In genomic region chr5:38387161-38387560, GRCh38 we compare ENCODE assay signal across 34 cellular contexts.
"Had no signal": no experiment of that assay in that cellular context is flagged by ENCODE, and none has a peak within 500 bp of the region (broad histone marks: within the 10 kb centered on the region; RNA-seq: fewer than 3 reads in every experiment).

No MANE protein-coding gene starts in this region.

- H3K36me3 Mint-ChIP-seq: activated CD4-positive, alpha-beta memory T cell treated with anti-CD3 and anti-CD28 coated beads for 36 hours; activated naive CD4-positive, alpha-beta T cell treated with anti-CD3 and anti-CD28 coated beads, Interleukin-2, amount 10 ng/mL, durations not matched to agents 7 days and 5 days; activated naive CD4-positive, alpha-beta T cell treated with anti-CD3 and anti-CD28 coated beads, Interleukin-2, amount 50 U/mL, for 24 hours; activated naive CD8-positive, alpha-beta T cell; activated naive CD8-positive, alpha-beta T cell treated with anti-CD3 and anti-CD28 coated beads, Interleukin-2, amount 10 ng/mL, durations not matched to agents 7 days and 5 days; brain had no signal

- H3K36me3 ChIP-seq: ascending aorta, cardiac muscle cell had no signal

- H3K27ac Mint-ChIP-seq: activated B cell treated with CpG ODN at 0.5 μM for 24 hours; activated CD4-positive, alpha-beta memory T cell treated with anti-CD3 and anti-CD28 coated beads for 36 hours; activated CD4-positive, alpha-beta T cell treated with anti-CD3 and anti-CD28 coated beads, Interleukin-2, amount 10 ng/mL, durations not matched to agents 24 days and 14 days; activated CD8-positive, alpha-beta T cell treated with anti-CD3 and anti-CD28 coated beads for 36 hours; activated naive CD4-positive, alpha-beta T cell treated with anti-CD3 and anti-CD28 coated beads, Interleukin-2, amount 10 ng/mL, durations not matched to agents 7 days and 5 days; activated naive CD4-positive, alpha-beta T cell treated with anti-CD3 and anti-CD28 coated beads, Interleukin-2, amount 50 U/mL, for 24 hours; activated naive CD8-positive, alpha-beta T cell; activated naive CD8-positive, alpha-beta T cell treated with anti-CD3 and anti-CD28 coated beads, Interleukin-2, amount 10 ng/mL, durations not matched to agents 7 days and 5 days; activated naive CD8-positive, alpha-beta T cell treated with anti-CD3 and anti-CD28 coated beads, Interleukin-2, amount 50 U/mL, for 24 hours; activated T-cell treated with anti-CD3 and anti-CD28 coated beads, Interleukin-2, amount 50 U/mL, for 72 hours; activated T-helper 1 cell treated with anti-CD3 and anti-CD28 coated beads, Interleukin-12 subunit alpha, Interleukin-12 subunit beta, Interleukin-2, Interleukin-4 antibody, amounts not matched to agents 30 ng/mL and 10 ng/mL and 1 ng/mL, durations not matched to agents 14 hours and 24 hours and 36 hours; activated T-helper 17 cell treated with anti-CD3 and anti-CD28 coated beads, Interleukin-2, amount 50 U/mL, for 72 hours; brain; T-helper 1 cell treated with Interleukin-12 subunit alpha and Interleukin-12 subunit beta and Interleukin-4 antibody, amounts not matched to agents 30 μg/mL and 1 μg/mL, for 36 hours; T-helper 2 cell treated with Interferon-gamma antibody and Interleukin-4, amounts not matched to agents 5 μg/mL and 100 μg/mL, for 36 hours had no signal

- ATAC-seq: activated CD8-positive, alpha-beta T cell treated with anti-CD3 and anti-CD28 coated beads for 36 hours; activated naive CD8-positive, alpha-beta T cell treated with anti-CD3 and anti-CD28 coated beads, Interleukin-2, amount 50 U/mL, for 24 hours; activated T-cell treated with anti-CD3 and anti-CD28 coated beads, Interleukin-2, amount 50 U/mL, for 4 hours; activated T-cell treated with anti-CD3 and anti-CD28 coated beads, Interleukin-2, amount 50 U/mL, for 72 hours; activated T-helper 17 cell treated with anti-CD3 and anti-CD28 coated beads, Interleukin-2, amount 50 U/mL, for 72 hours had no signal

- H3K4me3 Mint-ChIP-seq: activated B cell treated with CpG ODN at 0.5 μM for 24 hours; activated CD4-positive, alpha-beta memory T cell treated with anti-CD3 and anti-CD28 coated beads for 36 hours; activated CD4-positive, alpha-beta T cell treated with anti-CD3 and anti-CD28 coated beads, Interleukin-2, amount 10 ng/mL, durations not matched to agents 24 days and 14 days; activated CD8-positive, alpha-beta T cell treated with anti-CD3 and anti-CD28 coated beads for 36 hours; activated naive CD4-positive, alpha-beta T cell treated with anti-CD3 and anti-CD28 coated beads, Interleukin-2, amount 10 ng/mL, durations not matched to agents 7 days and 5 days; activated naive CD4-positive, alpha-beta T cell treated with anti-CD3 and anti-CD28 coated beads, Interleukin-2, amount 50 U/mL, for 24 hours; activated naive CD8-positive, alpha-beta T cell; activated naive CD8-positive, alpha-beta T cell treated with anti-CD3 and anti-CD28 coated beads, Interleukin-2, amount 10 ng/mL, durations not matched to agents 7 days and 5 days; activated naive CD8-positive, alpha-beta T cell treated with anti-CD3 and anti-CD28 coated beads, Interleukin-2, amount 50 U/mL, for 24 hours; activated T-cell treated with anti-CD3 and anti-CD28 coated beads, Interleukin-2, amount 50 U/mL, for 4 hours; activated T-cell treated with anti-CD3 and anti-CD28 coated beads, Interleukin-2, amount 50 U/mL, for 72 hours; activated T-helper 1 cell treated with anti-CD3 and anti-CD28 coated beads, Interleukin-12 subunit alpha, Interleukin-12 subunit beta, Interleukin-2, Interleukin-4 antibody, amounts not matched to agents 30 ng/mL and 10 ng/mL and 1 ng/mL, durations not matched to agents 14 hours and 24 hours and 36 hours; activated T-helper 17 cell treated with anti-CD3 and anti-CD28 coated beads, Interleukin-2, amount 50 U/mL, for 72 hours; brain; central memory CD8-positive, alpha-beta T cell; T-helper 1 cell treated with Interleukin-12 subunit alpha and Interleukin-12 subunit beta and Interleukin-4 antibody, amounts not matched to agents 30 μg/mL and 1 μg/mL, for 36 hours; T-helper 2 cell treated with Interferon-gamma antibody and Interleukin-4, amounts not matched to agents 5 μg/mL and 100 μg/mL, for 36 hours had no signal

- H3K4me1 ChIP-seq: ascending aorta had no signal

- DNase-seq: activated B cell treated with CpG ODN at 0.5 μM for 24 hours; activated CD4-positive, alpha-beta memory T cell treated with anti-CD3 and anti-CD28 coated beads for 36 hours; activated CD4-positive, alpha-beta T cell treated with anti-CD3 and anti-CD28 coated beads for 4 hours; activated CD4-positive, alpha-beta T cell treated with anti-CD3 and anti-CD28 coated beads, Interleukin-2, amount 10 ng/mL, durations not matched to agents 24 days and 14 days; activated CD4-positive, alpha-beta T cell treated with anti-CD3 and anti-CD28 coated beads, Interleukin-2, amount 50 U/mL, for 1 hour; activated CD4-positive, alpha-beta T cell treated with anti-CD3 and anti-CD28 coated beads, Interleukin-2, amount 50 U/mL, for 4 hours; activated CD4-positive, CD25-positive, alpha-beta regulatory T cell treated with anti-CD3 and anti-CD28 coated beads, Interleukin-2, amount 50 U/mL, for 72 hours; activated CD8-positive, alpha-beta memory T cell treated with anti-CD3 and anti-CD28 coated beads, Interleukin-2, amount 50 U/mL, for 4 hours; activated CD8-positive, alpha-beta T cell treated with anti-CD3 and anti-CD28 coated beads for 36 hours; activated effector memory CD4-positive, alpha-beta T cell treated with anti-CD3 and anti-CD28 coated beads, Interleukin-2, amount 50 U/mL, for 16 hours; activated naive CD4-positive, alpha-beta T cell treated with anti-CD3 and anti-CD28 coated beads, Interleukin-2, amount 10 ng/mL, durations not matched to agents 7 days and 5 days; activated naive CD4-positive, alpha-beta T cell treated with Interleukin-2 at 50 U/mL for 16 hours; activated naive CD8-positive, alpha-beta T cell treated with anti-CD3 and anti-CD28 coated beads, Interleukin-2, amount 10 ng/mL, durations not matched to agents 7 days and 5 days; activated naive CD8-positive, alpha-beta T cell treated with anti-CD3 and anti-CD28 coated beads, Interleukin-2, amount 50 U/mL, for 24 hours; activated T-cell treated with anti-CD3 and anti-CD28 coated beads for 4 hours; activated T-cell treated with anti-CD3 and anti-CD28 coated beads, Interleukin-2, amount 50 U/mL, for 1 hour; activated T-cell treated with anti-CD3 and anti-CD28 coated beads, Interleukin-2, amount 50 U/mL, for 4 hours; activated T-cell treated with anti-CD3 and anti-CD28 coated beads, Interleukin-2, amount 50 U/mL, for 72 hours; amygdala; anterior cingulate cortex; T-helper 1 cell; T-helper 2 cell; T-helper 9 cell had no signal

- H3K27me3 Mint-ChIP-seq: activated B cell treated with CpG ODN at 0.5 μM for 24 hours had no signal

- H3K4me3 ChIP-seq: ascending aorta, cardiac muscle cell had no signal

- H3K9me3 ChIP-seq: ascending aorta had no signal

- H3K9me3 Mint-ChIP-seq: activated B cell treated with CpG ODN at 0.5 μM for 24 hours; activated CD4-positive, alpha-beta memory T cell treated with anti-CD3 and anti-CD28 coated beads for 36 hours; activated CD4-positive, alpha-beta T cell treated with anti-CD3 and anti-CD28 coated beads, Interleukin-2, amount 10 ng/mL, durations not matched to agents 24 days and 14 days; activated CD8-positive, alpha-beta T cell treated with anti-CD3 and anti-CD28 coated beads for 36 hours; activated naive CD4-positive, alpha-beta T cell treated with anti-CD3 and anti-CD28 coated beads, Interleukin-2, amount 10 ng/mL, durations not matched to agents 7 days and 5 days; activated naive CD4-positive, alpha-beta T cell treated with anti-CD3 and anti-CD28 coated beads, Interleukin-2, amount 50 U/mL, for 24 hours; activated naive CD8-positive, alpha-beta T cell treated with anti-CD3 and anti-CD28 coated beads, Interleukin-2, amount 10 ng/mL, durations not matched to agents 7 days and 5 days; activated naive CD8-positive, alpha-beta T cell treated with anti-CD3 and anti-CD28 coated beads, Interleukin-2, amount 50 U/mL, for 24 hours; activated T-cell treated with anti-CD3 and anti-CD28 coated beads, Interleukin-2, amount 50 U/mL, for 4 hours; activated T-cell treated with anti-CD3 and anti-CD28 coated beads, Interleukin-2, amount 50 U/mL, for 72 hours; activated T-helper 1 cell treated with anti-CD3 and anti-CD28 coated beads, Interleukin-12 subunit alpha, Interleukin-12 subunit beta, Interleukin-2, Interleukin-4 antibody, amounts not matched to agents 30 ng/mL and 10 ng/mL and 1 ng/mL, durations not matched to agents 14 hours and 24 hours and 36 hours; activated T-helper 17 cell treated with anti-CD3 and anti-CD28 coated beads, Interleukin-2, amount 50 U/mL, for 72 hours; brain; central memory CD8-positive, alpha-beta T cell; T-helper 1 cell treated with Interleukin-12 subunit alpha and Interleukin-12 subunit beta and Interleukin-4 antibody, amounts not matched to agents 30 μg/mL and 1 μg/mL, for 36 hours; T-helper 2 cell treated with Interferon-gamma antibody and Interleukin-4, amounts not matched to agents 5 μg/mL and 100 μg/mL, for 36 hours had no signal

- H3K27me3 ChIP-seq: ascending aorta, cardiac muscle cell had no signal

- H3K27ac ChIP-seq: ascending aorta, cardiac muscle cell, VCaP had no signal

- H3K4me1 Mint-ChIP-seq: activated B cell treated with CpG ODN at 0.5 μM for 24 hours; activated CD4-positive, alpha-beta T cell treated with anti-CD3 and anti-CD28 coated beads, Interleukin-2, amount 10 ng/mL, durations not matched to agents 24 days and 14 days; activated naive CD4-positive, alpha-beta T cell treated with anti-CD3 and anti-CD28 coated beads, Interleukin-2, amount 50 U/mL, for 24 hours; activated T-helper 17 cell treated with anti-CD3 and anti-CD28 coated beads, Interleukin-2, amount 50 U/mL, for 72 hours; central memory CD8-positive, alpha-beta T cell had no signal
